Comparison of ENCODE assay signal across 24 cellular contexts in genomic region chr4:9893329-9894108, GRCh38.
DNase-seq lines count a peak whose midpoint lies in the region; ATAC-seq, FAIRE-seq and TF ChIP-seq lines count a peak whose summit lies in the region.
"Had no signal": no experiment of that assay in that cellular context is flagged by ENCODE, and none has a peak within 500 bp of the region (broad histone marks: within the 10 kb centered on the region; RNA-seq: fewer than 3 reads in every experiment).

No MANE protein-coding gene starts in this region.

- no peak overlapping the region for H2BK5ac ChIP-seq in H1 (ENCODE audit: low read depth, low read length)
- H2BK5ac ChIP-seq in mesendoderm (ENCODE audit: low read length) = no peak overlapping the region

- H3K4me2 ChIP-seq in H1 (ENCODE audit: insufficient read depth in 1 of 2, low read depth in 2 of 2, low read length in 2 of 2) = no peak overlapping the region
- H3K4me2 ChIP-seq in mesendoderm (ENCODE audit: low read length) = no peak overlapping the region

- TF ChIP-seq RAD21 in H1 (IDR thresholded peaks at IDR 0.05 in 1 of 2, conservative IDR thresholded peaks at IDR 0.05 in 1 of 2; ENCODE audit: low read depth in 2 of 2, low read length in 2 of 2) = no peak; a peak in 1 of 4 replicates

- CTCF ChIA-PET in H1 (lab: Charles Lee; ENCODE audit: partially characterized antibody) = interaction anchor here (0.5 to 2.6 kb wide), 6 partner anchors 11 to 127 kb away, joined by 3 to 13 read pairs (median 3); no protein-coding TSS in a partner anchor

- TF ChIP-seq POLR2A in H1 (IDR thresholded peaks at IDR 0.05; ENCODE audit: control extremely low read depth in 1 of 2, low read depth in 2 of 2, low read length in 2 of 2) = no peak

- H2BK12ac ChIP-seq in H1 (ENCODE audit: low read depth, low read length) = no peak overlapping the region

- H3K18ac ChIP-seq in H1 (ENCODE audit: extremely low read depth, low read length) (no peak overlapping the region), mesendoderm (ENCODE audit: low read length) (no peak overlapping the region)

- H3K56ac ChIP-seq in H1 (replicated peaks; ENCODE audit: insufficient read length, low read depth, low read length) (no peak overlapping the region), mesendoderm (ENCODE audit: low read length) (no peak overlapping the region)

- DNase-seq in Right ventricle myocardium inferior (ENCODE audit: missing footprints) (no peak), right atrium auricular region (ENCODE audit: low spot score) (no peak), NCI-H82 (lab: John Stamatoyannopoulos, UW) (peak; percentile 94), H1 (ENCODE audit: low read depth in 1 of 2, low spot score in 2 of 2) (no peak), mesendoderm (peak; percentile 27), superior temporal gyrus (ENCODE audit: extremely low spot score) (no peak)
- DNase-seq: CD8-positive, alpha-beta memory T cell; DMS53; GDM1; GOT3; KBM-7; NCI-H1092; NCI-H1436; NCI-H187 treated with DMSO at 0.1 percent for 48 hours; NCI-H226; NCI-H774; SHP77 treated with DMSO at 0.1 percent for 48 hours had no signal

- H3K9ac ChIP-seq in H1 (replicated peaks in 1 of 4; ENCODE audit: extremely low read depth in 1 of 4, low read depth in 3 of 4, low read length in 3 of 4) (no peak overlapping the region), mesendoderm (ENCODE audit: low read length) (no peak overlapping the region)

- 65% methylated on average over 7 of the region's 8 CpGs; no CpG with 5 or more reads in 1 of the 2 experiments for WGBS in H1 (ENCODE audit: extremely low coverage in 1 of 2, insufficient coverage in 1 of 2, insufficient read length in 1 of 2, insufficient replicate concordance in 2 of 2, low coverage in 1 of 2, low lambda C conversion rate in 2 of 2, missing lambda C conversion rate in 1 of 2), 2 experiments
- WGBS in mesendoderm (ENCODE audit: extremely low coverage, insufficient coverage, low lambda C conversion rate) = no CpG with 5 or more reads among the region's 8 CpGs

- H3K36me3 ChIP-seq in right atrium auricular region (no peaks in the 10 kb centered on the region), H1 (ENCODE audit: control insufficient read depth in 2 of 4, insufficient read depth in 4 of 4, low read length in 3 of 4) (no peaks in the 10 kb centered on the region), mesendoderm (ENCODE audit: control insufficient read depth, insufficient read depth, low read length) (no peaks in the 10 kb centered on the region)

- H3K4me1 ChIP-seq in right atrium auricular region = peaks cover 0 to 6% of the 10 kb centered on the region in 2 donors
- peaks cover 0 to 3% (median 0%) of the 10 kb centered on the region in 4 experiments; a peak in 2 of 7 replicates for H3K4me1 ChIP-seq in H1 (replicated peaks in 1 of 4; ENCODE audit: control insufficient read depth in 3 of 4, insufficient read depth in 4 of 4, low read length in 3 of 4)
- H3K4me1 ChIP-seq in mesendoderm (ENCODE audit: control insufficient read depth, low read depth, low read length) = no peaks in the 10 kb centered on the region

- FAIRE-seq in H1 (lab: Jason Lieb, UNC) = no peak
- FAIRE-seq: D721Med, GM18507 had no signal

- H3K27me3 ChIP-seq in right atrium auricular region (no peaks in the 10 kb centered on the region), H1 (replicated peaks in 1 of 4; ENCODE audit: control insufficient read depth in 3 of 4, extremely low read depth in 1 of 4, insufficient read depth in 3 of 4, low read length in 3 of 4) (no peaks in the 10 kb centered on the region; a peak in 1 of 7 replicates), mesendoderm (ENCODE audit: insufficient read depth, low read length, poor library complexity) (no peaks in the 10 kb centered on the region)

- no peak for TF ChIP-seq EP300 in H1 (IDR thresholded peaks at IDR 0.05; ENCODE audit: borderline replicate concordance in 1 of 2, low read depth in 2 of 2, low read length in 2 of 2)

- H3K9me3 ChIP-seq in right atrium auricular region (no peaks in the 10 kb centered on the region), H1 (ENCODE audit: insufficient read depth in 2 of 2, low read depth in 1 of 2, low read length in 1 of 2) (no peaks in the 10 kb centered on the region)

- no peak overlapping the region for H4K5ac ChIP-seq in H1 (ENCODE audit: insufficient read length, low read depth, low read length)
- H4K5ac ChIP-seq in mesendoderm (ENCODE audit: low read length) = no peak overlapping the region

- H3K27ac ChIP-seq in right atrium auricular region = no peak overlapping the region
- H3K27ac ChIP-seq in H1 (ENCODE audit: low read depth, low read length) = no peak overlapping the region
- H3K27ac ChIP-seq in mesendoderm (ENCODE audit: low read depth, low read length) = no peak overlapping the region
- H3K27ac ChIP-seq: C4-2B, SK-N-MC had no signal

- no peaks in the 10 kb centered on the region for H4K20me1 ChIP-seq in H1 (replicated peaks in 1 of 2; ENCODE audit: control insufficient read depth in 1 of 2, insufficient read depth in 2 of 2, low read length in 2 of 2)

- H3K23me2 ChIP-seq in H1 (ENCODE audit: low read depth, low read length) = no peaks in the 10 kb centered on the region

- peak overlapping the region; percentile 66; the same call in 1 of the 2 replicates for H2AFZ ChIP-seq in H1 (ENCODE audit: low read length)

- no peak overlapping the region for H4K8ac ChIP-seq in H1 (ENCODE audit: extremely low read depth, insufficient read depth, low read length)
- no peak overlapping the region for H4K8ac ChIP-seq in mesendoderm (ENCODE audit: low read depth, low read length)

- TF ChIP-seq CTCF in right atrium auricular region (IDR thresholded peaks at IDR 0.05) (no peak), H1 (IDR thresholded peaks at IDR 0.05; ENCODE audit: control extremely low read depth in 1 of 3, insufficient read depth in 1 of 3, low read depth in 1 of 3, low read length in 3 of 3) (peak in 1 of 3 experiments; percentile 1; a peak in 1 of 4 replicates)

- ATAC-seq in Right ventricle myocardium inferior (peak; percentile 61), GM19035 (IDR thresholded peaks at IDR 0.05; ENCODE audit: unreplicated experiment) (no peak), HG03135 (IDR thresholded peaks at IDR 0.05; ENCODE audit: unreplicated experiment) (no peak)
- ATAC-seq: HCT116 had no signal

- H2BK15ac ChIP-seq in H1 (ENCODE audit: low read length) = no peak overlapping the region
- H2BK15ac ChIP-seq in mesendoderm (replicated peaks; ENCODE audit: low read depth) = no peak overlapping the region

- H3K4me3 ChIP-seq in right atrium auricular region (no peak overlapping the region), H1 (ENCODE audit: extremely low read depth in 1 of 4, insufficient read depth in 2 of 4, low read depth in 3 of 4, low read length in 4 of 4) (no peak overlapping the region), mesendoderm (ENCODE audit: low read length) (no peak overlapping the region)
- H3K4me3 ChIP-seq: SK-N-MC had no signal

- H2BK20ac ChIP-seq in H1 (ENCODE audit: low read length) = no peak overlapping the region

- H2BK120ac ChIP-seq in H1 (replicated peaks; ENCODE audit: low read depth, low read length) (no peak overlapping the region), mesendoderm (ENCODE audit: low read depth, low read length) (no peak overlapping the region)

- H2AK5ac ChIP-seq in H1 (ENCODE audit: low read depth, low read length) (no peak overlapping the region), mesendoderm (ENCODE audit: low read length) (no peak overlapping the region)

- no peak overlapping the region for H3K4ac ChIP-seq in H1 (replicated peaks; ENCODE audit: insufficient read length, low read depth, low read length)
- no peak overlapping the region for H3K4ac ChIP-seq in mesendoderm (ENCODE audit: low read depth, low read length)

- H3K79me1 ChIP-seq in H1 (ENCODE audit: low read depth, low read length) (no peaks in the 10 kb centered on the region), mesendoderm (ENCODE audit: low read length) (no peaks in the 10 kb centered on the region)

- intact Hi-C loops in Right ventricle myocardium inferior (cut with DNase I) = no loop called here

- H3K14ac ChIP-seq in H1 (ENCODE audit: insufficient read length) = no peak overlapping the region

- POLR2A ChIA-PET in H1 (lab: Charles Lee; ENCODE audit: partially characterized antibody) = no interaction called here

- H4K91ac ChIP-seq in H1 (replicated peaks; ENCODE audit: insufficient read length, low read length) = no peak overlapping the region

- H3K23ac ChIP-seq in H1 (ENCODE audit: insufficient read length) = no peak overlapping the region
- no peak overlapping the region for H3K23ac ChIP-seq in mesendoderm (ENCODE audit: low read length)

- no peaks in the 10 kb centered on the region for H3K79me2 ChIP-seq in H1 (ENCODE audit: control insufficient read depth in 1 of 2, insufficient read depth in 2 of 2, low read length in 2 of 2)
- no peaks in the 10 kb centered on the region for H3K79me2 ChIP-seq in mesendoderm (ENCODE audit: control insufficient read depth, insufficient read depth, low read length)

TF ChIP-seq in H1, 55 proteins besides CTCF, POLR2A, EP300 and RAD21 (continues in another document):
- TF ChIP-seq ATF3 (IDR thresholded peaks at IDR 0.05; ENCODE audit: insufficient read depth, low read depth, low read length) = no peak
- no peak for TF ChIP-seq TEAD4 (IDR thresholded peaks at IDR 0.05; ENCODE audit: low read depth, low read length)
- TF ChIP-seq FOSL1 (IDR thresholded peaks at IDR 0.05; ENCODE audit: insufficient read depth, low read depth, low read length) = no peak
- no peak for TF ChIP-seq JUN (IDR thresholded peaks at IDR 0.05; ENCODE audit: low read depth, low read length)
- no peak for TF ChIP-seq MAX (IDR thresholded peaks at IDR 0.05)
- no peak for TF ChIP-seq MAFK (IDR thresholded peaks at IDR 0.05; ENCODE audit: low read depth, low read length)
- TF ChIP-seq USF2 (IDR thresholded peaks at IDR 0.05; ENCODE audit: low read length) = no peak
- no peak for TF ChIP-seq KDM1A (IDR thresholded peaks at IDR 0.05; ENCODE audit: borderline replicate concordance, low read length)
- no peak for TF ChIP-seq PHF8 (conservative IDR thresholded peaks at IDR 0.05; ENCODE audit: low read depth, low read length)
- no peak for TF ChIP-seq YY1 (IDR thresholded peaks at IDR 0.05; ENCODE audit: low read depth, low read length)

Comparison
In these comparisons a context has a peak if more than half of its experiments do, and no peak if none do; other contexts are left out.
1. DNase-seq: peak in NCI-H82 (single experiment) and mesendoderm (single experiment); none in Right ventricle myocardium inferior (single experiment), right atrium auricular region (single experiment), H1 (0 of 2) and superior temporal gyrus (single experiment).